In genomic region chr1:205809942-205810345, GRCh38 we compare ENCODE assay signal across 16 cellular contexts. TPM values are rescaled to one million over a fixed set of nuclear protein-coding genes. Genes with fewer than 3 reads are reported as not detected.
DNase-seq lines count a peak whose midpoint lies in the region; ATAC-seq and TF ChIP-seq lines count a peak whose summit lies in the region.
"Had no signal": no experiment of that assay in that cellular context is flagged by ENCODE, and none has a peak within 500 bp of the region (broad histone marks: within the 10 kb centered on the region; RNA-seq: fewer than 3 reads in every experiment).

No MANE protein-coding gene starts in this region.

- H3K9me3 ChIP-seq in BLaER1 (no peaks in the 10 kb centered on the region), body of pancreas (no peaks in the 10 kb centered on the region), mucosa of descending colon (no peaks in the 10 kb centered on the region)
- H3K9me3 ChIP-seq: upper lobe of left lung had no signal

- no peak for TF ChIP-seq POLR2A in body of pancreas (IDR thresholded peaks at IDR 0.05)

- peaks cover 85% of the 10 kb centered on the region for H3K4me1 ChIP-seq in BLaER1
- H3K4me1 ChIP-seq in body of pancreas: peaks cover 82% of the 10 kb centered on the region
- H3K4me1 ChIP-seq in mucosa of descending colon (ENCODE audit: low read depth): peaks cover 4% of the 10 kb centered on the region

- ATAC-seq in body of pancreas: no peak
- no peak for ATAC-seq in mucosa of descending colon
- ATAC-seq: esophagus mucosa, SK-N-SH treated with all-trans-retinoic acid at 6 μM for 48 hours had no signal

- intact Hi-C loops in body of pancreas (cut with DNase I): loop anchor here (5.0 kb wide), 1 partner anchor 32 kb away; no protein-coding TSS in a partner anchor
- intact Hi-C loops in mucosa of descending colon (cut with DNase I, micrococcal nuclease): no loop called here

- H3K4me2 ChIP-seq in BLaER1: peak overlapping the region; percentile 91

- no peak overlapping the region for H3K9ac ChIP-seq in BLaER1

- peak overlapping the region; percentile 42; the same call in 1 of the 2 replicates for H3K4me3 ChIP-seq in BLaER1
- H3K4me3 ChIP-seq in body of pancreas: no peak overlapping the region
- no peak overlapping the region for H3K4me3 ChIP-seq in mucosa of descending colon
- H3K4me3 ChIP-seq: upper lobe of left lung had no signal

- peaks cover 72% of the 10 kb centered on the region for H4K20me1 ChIP-seq in BLaER1

- peaks cover 59% of the 10 kb centered on the region for H3K36me3 ChIP-seq in BLaER1
- H3K36me3 ChIP-seq in body of pancreas (replicated peaks in 1 of 2; ENCODE audit: insufficient read depth in 1 of 2, low read depth in 2 of 2): no peaks in the 10 kb centered on the region
- no peaks in the 10 kb centered on the region for H3K36me3 ChIP-seq in mucosa of descending colon (ENCODE audit: low read depth)

- H3K27ac ChIP-seq in BLaER1 (no peak overlapping the region), body of pancreas (peak overlapping the region in 3 of 4 donors; percentile 89 to 93 (median 92))
- H3K27ac ChIP-seq: upper lobe of left lung, VCaP had no signal

- DNase-seq in body of pancreas (peak; percentile 45 to 61 (median 47)), midbrain (lab: John Stamatoyannopoulos, UW) (peak; percentile 6), mucosa of descending colon (no peak), islet precursor cell (no peak), COR-L47 (lab: John Stamatoyannopoulos, UW) (no peak)
- DNase-seq: activated naive CD4-positive, alpha-beta T cell treated with Interleukin-2 at 50 U/mL for 16 hours; cerebellar nuclear complex; DMS153; HFFc6; NCI-H226; stimulated activated CD8-positive, alpha-beta memory T cell treated with anti-CD3 and anti-CD28 coated beads, Interleukin-4, amount 100 ng/mL, for 48 hours had no signal

- H3K27me3 ChIP-seq in BLaER1: no peaks in the 10 kb centered on the region
- no peaks in the 10 kb centered on the region for H3K27me3 ChIP-seq in body of pancreas
- H3K27me3 ChIP-seq: upper lobe of left lung had no signal

- 51 to 63% methylated on average over 14 of the region's 14 CpGs for WGBS in body of pancreas, 2 donors

- no peak for TF ChIP-seq CTCF in body of pancreas (IDR thresholded peaks at IDR 0.05)
- TF ChIP-seq CTCF in mucosa of descending colon (IDR thresholded peaks at IDR 0.05): no peak

RNA-seq across cellular contexts. Expression of gene SLC41A1, which starts 3.1 kb away (rescaled TPM):
- 10 to 100 TPM; 36.9 to 41.8 TPM for total RNA-seq in body of pancreas
- 10 to 100 TPM in 1 of 3 donors, 1 to 10 TPM in 2; 2.1 to 25.0 (median 4.9) TPM for total RNA-seq in mucosa of descending colon

RNA-seq across cellular contexts. Expression of gene RAB29, which starts 34.7 kb away (rescaled TPM):
- total RNA-seq in body of pancreas: 10 to 100 TPM in 1 of 2 donors, 1 to 10 TPM in 1; 7.6 to 11.2 TPM
- total RNA-seq in mucosa of descending colon: 10 to 100 TPM in 1 of 3 donors, 1 to 10 TPM in 2; 4.7 to 27.5 (median 7.8) TPM

RNA-seq across cellular contexts. Expression of gene PM20D1, which starts 40.0 kb away (rescaled TPM):
- 100 to 1,000 TPM in 1 of 2 donors, 10 to 100 TPM in 1; 13.0 to 103 TPM for total RNA-seq in body of pancreas
- under 1 TPM in 1 of 3 donors, not detected in 2; 0.19 TPM for total RNA-seq in mucosa of descending colon
- total RNA-seq: esophagus mucosa, HFFc6 had no signal

RNA-seq across cellular contexts. Expression of gene NUCKS1, which starts 60.0 kb away (rescaled TPM):
- total RNA-seq in body of pancreas (10 to 100 TPM; 37.6 to 39.2 TPM), mucosa of descending colon (100 to 1,000 TPM in 2 of 3 donors, 10 to 100 TPM in 1; 52.7 to 140 (median 103) TPM)

Comparison
In these comparisons a context has a peak if more than half of its experiments do, and no peak if none do; other contexts are left out.
1. DNase-seq: peak in body of pancreas (4 of 4) and midbrain (single experiment); none in mucosa of descending colon (0 of 3), islet precursor cell (single experiment) and COR-L47 (single experiment).
2. RNA of gene PM20D1, which starts 40.0 kb away (total RNA-seq): 13.0 to 103 TPM in body of pancreas; 0.19 TPM in mucosa of descending colon; every median in the first group is over 10 times any median in the second.